ENCODE assay signal across 8 cellular contexts in the genomic region with DNA sequence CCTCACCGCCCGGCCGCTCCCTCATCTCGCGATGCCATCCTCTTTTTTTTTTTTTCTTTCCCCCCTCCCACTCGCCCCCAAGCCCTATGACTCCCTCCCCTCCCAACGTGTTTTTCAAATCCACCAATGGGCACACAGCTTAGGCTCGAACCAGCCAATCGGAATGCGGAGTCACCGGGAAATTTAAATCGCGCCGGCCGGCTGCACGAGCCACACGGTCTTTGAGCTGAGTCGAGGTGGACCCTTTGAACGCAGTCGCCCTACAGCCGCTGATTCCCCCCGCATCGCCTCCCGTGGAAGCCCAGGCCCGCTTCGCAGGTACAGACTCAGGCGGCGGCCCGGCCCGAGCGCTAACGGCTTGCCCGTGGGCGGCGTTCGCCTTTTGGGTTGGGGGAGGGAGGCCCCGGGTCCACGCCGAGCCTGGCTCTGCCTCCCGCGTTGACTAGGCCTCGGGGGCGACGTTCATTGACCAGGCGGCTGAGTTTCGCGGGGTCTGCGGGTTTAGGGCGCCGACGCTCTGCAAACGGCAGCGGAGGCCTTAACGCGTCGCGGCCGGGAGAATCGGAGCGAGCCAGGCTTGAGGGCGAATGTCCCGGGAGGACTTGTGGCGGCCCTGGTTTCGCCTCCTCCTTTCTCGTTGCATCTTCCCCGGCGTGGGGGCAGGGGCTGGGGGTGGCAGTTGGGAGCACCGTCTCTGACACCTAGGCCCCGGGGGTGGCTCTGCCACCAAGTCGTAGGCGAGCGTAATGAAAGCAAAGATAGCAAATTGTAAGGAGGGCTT. TPM values are rescaled to one million over a fixed set of nuclear protein-coding genes. Genes with fewer than 3 reads are reported as not detected.
A peak's percentile ranks its signal among the peaks of the same experiment; 100 is the strongest.
DNase-seq lines count a peak whose midpoint lies in the region; ATAC-seq and TF ChIP-seq lines count a peak whose summit lies in the region.

A gene (plus strand): TSS at position 213 of the 781 bp plus-strand sequence. CDS start 1,398 bp downstream, outside the sequence.

- H3K36me3 Mint-ChIP-seq in activated T-cell treated with anti-CD3 and anti-CD28 coated beads, Interleukin-2, amount 50 U/mL, for 24 hours (ENCODE audit: low read depth) = peaks cover 50% of the 10 kb centered on the region

- H3K27ac Mint-ChIP-seq in activated T-cell treated with anti-CD3 and anti-CD28 coated beads, Interleukin-2, amount 50 U/mL, for 24 hours = peak within 1 kb of the TSS; percentile 98

- no peaks in the 10 kb centered on the region for H3K9me3 Mint-ChIP-seq in activated T-cell treated with anti-CD3 and anti-CD28 coated beads, Interleukin-2, amount 50 U/mL, for 24 hours

- no peaks in the 10 kb centered on the region for H3K4me1 ChIP-seq in esophagus (ENCODE audit: control insufficient read depth in 2 of 2, insufficient read depth in 2 of 2, low read length in 1 of 2)
- H3K4me1 ChIP-seq in mucosa of rectum (ENCODE audit: control insufficient read depth in 2 of 2, insufficient read depth in 2 of 2, low read length in 2 of 2) = peaks cover 4 to 5% of the 10 kb centered on the region in 2 donors

- WGBS in esophagus, 2 donors = 0% methylated on average over 67 to 68 of the region's 72 CpGs

- H3K4me3 ChIP-seq in esophagus (ENCODE audit: low read depth in 1 of 2, low read length in 2 of 2) (peak within 1 kb of the TSS; percentile 79 to 88), mucosa of rectum (ENCODE audit: low read length in 2 of 2) (peak within 1 kb of the TSS; percentile 85 to 95)

- peaks cover 20% of the 10 kb centered on the region for H3K4me1 Mint-ChIP-seq in activated T-cell treated with anti-CD3 and anti-CD28 coated beads, Interleukin-2, amount 50 U/mL, for 24 hours (ENCODE audit: low read depth)

- peak within 1 kb of the TSS; percentile 75 to 87 for H3K9ac ChIP-seq in mucosa of rectum (ENCODE audit: low read depth in 1 of 2, low read length in 2 of 2)

- peaks cover 0 to 3% of the 10 kb centered on the region in 2 donors for H3K36me3 ChIP-seq in esophagus (ENCODE audit: control insufficient read depth in 2 of 2, insufficient read depth in 2 of 2, low read length in 1 of 2)
- H3K36me3 ChIP-seq in mucosa of rectum (ENCODE audit: control insufficient read depth in 2 of 2, insufficient read depth in 2 of 2, low read length in 2 of 2) = peaks cover 3 to 10% of the 10 kb centered on the region in 2 donors

- H3K4me3 Mint-ChIP-seq in activated T-cell treated with anti-CD3 and anti-CD28 coated beads, Interleukin-2, amount 50 U/mL, for 24 hours = peak within 1 kb of the TSS; percentile 96

- H3K27ac ChIP-seq in esophagus (ENCODE audit: low read depth in 2 of 2, low read length in 1 of 2) (peak within 1 kb of the TSS; percentile 78 to 83), mucosa of rectum (ENCODE audit: low read depth in 2 of 2, low read length in 2 of 2) (peak within 1 kb of the TSS; percentile 69 to 82)

- no peaks in the 10 kb centered on the region for H3K9me3 ChIP-seq in esophagus (ENCODE audit: control insufficient read depth in 2 of 2, insufficient read depth in 1 of 2, low read depth in 1 of 2, low read length in 1 of 2)
- no peaks in the 10 kb centered on the region for H3K9me3 ChIP-seq in mucosa of rectum (ENCODE audit: control insufficient read depth in 2 of 2, low read length in 2 of 2)

- DNase-seq in DMS53 treated with DMSO at 0.1 percent for 48 hours (lab: John Stamatoyannopoulos, UW; ENCODE audit: unreplicated experiment) (peak; percentile 98), KG1 (lab: John Stamatoyannopoulos, UW) (peak; percentile 95)
- peak; percentile 90 for DNase-seq in activated T-cell treated with anti-CD3 and anti-CD28 coated beads, Interleukin-2, amount 50 U/mL, for 24 hours
- DNase-seq in stimulated activated CD8-positive, alpha-beta memory T cell treated with anti-CD3 and anti-CD28 coated beads, Interleukin-4, amount 100 ng/mL, for 4 hours (ENCODE audit: low read depth in 2 of 2, low spot score in 1 of 2) = peak; percentile 73 to 82

- peak; percentile 89 for ATAC-seq in GM21737 (IDR thresholded peaks at IDR 0.05; ENCODE audit: unreplicated experiment)

- no peaks in the 10 kb centered on the region for H3K27me3 ChIP-seq in esophagus (ENCODE audit: control insufficient read depth in 1 of 2, insufficient read depth in 2 of 2, low read length in 2 of 2)
- H3K27me3 ChIP-seq in mucosa of rectum (ENCODE audit: control insufficient read depth in 2 of 2, insufficient read depth in 2 of 2, low read length in 2 of 2) = no peaks in the 10 kb centered on the region

- H3K27me3 Mint-ChIP-seq in activated T-cell treated with anti-CD3 and anti-CD28 coated beads, Interleukin-2, amount 50 U/mL, for 24 hours = no peaks in the 10 kb centered on the region

TF ChIP-seq in PFSK-1, 5 proteins besides CTCF, POLR2A, EP300 and RAD21:
- TF ChIP-seq POLR2AphosphoS5 (IDR thresholded peaks at IDR 0.05; ENCODE audit: low read depth, low read length) (peak; percentile 95), TAF1 (IDR thresholded peaks at IDR 0.05; ENCODE audit: borderline replicate concordance, insufficient read depth, low read length) (peak; percentile 76), FOXP2 (optimal IDR thresholded peaks at IDR 0.05; ENCODE audit: borderline replicate concordance, extremely low read depth, extremely low read length, insufficient read depth) (peak; percentile 29), SIN3A (IDR thresholded peaks at IDR 0.05; ENCODE audit: borderline replicate concordance, insufficient read depth, low read length) (no peak)
- TF ChIP-seq, protein P1, sequence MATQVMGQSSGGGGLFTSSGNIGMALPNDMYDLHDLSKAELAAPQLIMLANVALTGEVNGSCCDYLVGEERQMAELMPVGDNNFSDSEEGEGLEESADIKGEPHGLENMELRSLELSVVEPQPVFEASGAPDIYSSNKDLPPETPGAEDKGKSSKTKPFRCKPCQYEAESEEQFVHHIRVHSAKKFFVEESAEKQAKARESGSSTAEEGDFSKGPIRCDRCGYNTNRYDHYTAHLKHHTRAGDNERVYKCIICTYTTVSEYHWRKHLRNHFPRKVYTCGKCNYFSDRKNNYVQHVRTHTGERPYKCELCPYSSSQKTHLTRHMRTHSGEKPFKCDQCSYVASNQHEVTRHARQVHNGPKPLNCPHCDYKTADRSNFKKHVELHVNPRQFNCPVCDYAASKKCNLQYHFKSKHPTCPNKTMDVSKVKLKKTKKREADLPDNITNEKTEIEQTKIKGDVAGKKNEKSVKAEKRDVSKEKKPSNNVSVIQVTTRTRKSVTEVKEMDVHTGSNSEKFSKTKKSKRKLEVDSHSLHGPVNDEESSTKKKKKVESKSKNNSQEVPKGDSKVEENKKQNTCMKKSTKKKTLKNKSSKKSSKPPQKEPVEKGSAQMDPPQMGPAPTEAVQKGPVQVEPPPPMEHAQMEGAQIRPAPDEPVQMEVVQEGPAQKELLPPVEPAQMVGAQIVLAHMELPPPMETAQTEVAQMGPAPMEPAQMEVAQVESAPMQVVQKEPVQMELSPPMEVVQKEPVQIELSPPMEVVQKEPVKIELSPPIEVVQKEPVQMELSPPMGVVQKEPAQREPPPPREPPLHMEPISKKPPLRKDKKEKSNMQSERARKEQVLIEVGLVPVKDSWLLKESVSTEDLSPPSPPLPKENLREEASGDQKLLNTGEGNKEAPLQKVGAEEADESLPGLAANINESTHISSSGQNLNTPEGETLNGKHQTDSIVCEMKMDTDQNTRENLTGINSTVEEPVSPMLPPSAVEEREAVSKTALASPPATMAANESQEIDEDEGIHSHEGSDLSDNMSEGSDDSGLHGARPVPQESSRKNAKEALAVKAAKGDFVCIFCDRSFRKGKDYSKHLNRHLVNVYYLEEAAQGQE (IDR thresholded peaks at IDR 0.05; ENCODE audit: insufficient read depth in 1 of 2, low read depth in 2 of 2, low read length in 2 of 2) = 0 out of 4 replicates have a peak, but pooled peaks of 1 of the 2 experiments have one; percentile 16

RNA-seq across cellular contexts. Expression of the gene that starts here (rescaled TPM):
- 179 TPM for polyA plus RNA-seq in PFSK-1 (2012; ENCODE audit: insufficient read length, low read depth)
- 10 to 100 TPM; 16.1 to 49.4 TPM for polyA plus RNA-seq in esophagus

Comparison
In these comparisons a context has a peak if more than half of its experiments do, and no peak if none do; other contexts are left out.
1. Peak in every context shown above with its lines: DNase-seq, ATAC-seq, H3K4me3 ChIP-seq and H3K27ac ChIP-seq.